In genomic region chr11:46250071-46251052, GRCh38 we compare ENCODE assay signal across 21 cellular contexts. TPM values are rescaled to one million over a fixed set of nuclear protein-coding genes. Genes with fewer than 3 reads are reported as not detected.
A peak's percentile ranks its signal among the peaks of the same experiment; 100 is the strongest.
DNase-seq lines count a peak whose midpoint lies in the region; ATAC-seq and TF ChIP-seq lines count a peak whose summit lies in the region.
"Had no signal": no experiment of that assay in that cellular context is flagged by ENCODE, and none has a peak within 500 bp of the region (broad histone marks: within the 10 kb centered on the region; RNA-seq: fewer than 3 reads in every experiment).

No MANE protein-coding gene starts in this region.

- no peaks in the 10 kb centered on the region for H3K9me3 ChIP-seq in Karpas-422 (ENCODE audit: low read length)
- no peaks in the 10 kb centered on the region for H3K9me3 ChIP-seq in colonic mucosa
- no peaks in the 10 kb centered on the region for H3K9me3 ChIP-seq in upper lobe of right lung
- H3K9me3 ChIP-seq: upper lobe of left lung had no signal

- H4K20me1 ChIP-seq in Karpas-422 (ENCODE audit: insufficient read depth, low read depth, low read length) = no peaks in the 10 kb centered on the region

- H3K27ac ChIP-seq in Karpas-422 (ENCODE audit: low read length) (no peak overlapping the region), colonic mucosa (peak overlapping the region; percentile 39), upper lobe of right lung (no peak overlapping the region)
- H3K27ac ChIP-seq: HL-60, upper lobe of left lung, VCaP had no signal

- H3K9ac ChIP-seq in Karpas-422 (ENCODE audit: low read length) = no peak overlapping the region
- H3K9ac ChIP-seq in colonic mucosa (ENCODE audit: low read depth in 2 of 2, low read length in 2 of 2) = peak overlapping the region in 1 of 2 donors; percentile 2

- peak overlapping the region; percentile 21 for H3K4me2 ChIP-seq in Karpas-422 (ENCODE audit: low read depth, low read length, poor library complexity, severe bottlenecking)

- H3K4me1 ChIP-seq in Karpas-422 (ENCODE audit: low read length) (peaks cover 6% of the 10 kb centered on the region), colonic mucosa (peaks cover 12% of the 10 kb centered on the region), upper lobe of right lung (no peaks in the 10 kb centered on the region)
- H3K4me1 ChIP-seq: upper lobe of left lung had no signal

- ATAC-seq in GM19035 (IDR thresholded peaks at IDR 0.05; ENCODE audit: unreplicated experiment) (no peak), upper lobe of right lung (no peak)
- ATAC-seq: activated naive CD8-positive, alpha-beta T cell treated with anti-CD3 and anti-CD28 coated beads, Interleukin-2, amount 50 U/mL, for 24 hours; activated T-cell treated with anti-CD3 and anti-CD28 coated beads, Interleukin-2, amount 50 U/mL, for 72 hours; stimulated activated effector memory CD8-positive, alpha-beta T cell treated with anti-CD3 and anti-CD28 coated beads, Interleukin-12 subunit alpha, Interleukin-12 subunit beta, amount 100 ng/mL, for 72 hours had no signal

- H3K79me2 ChIP-seq in Karpas-422 (ENCODE audit: low read length) = no peaks in the 10 kb centered on the region

- intact Hi-C loops in colonic mucosa (cut with DNase I) (no loop called here), upper lobe of right lung (cut with DNase I) (no loop called here)

- no peaks in the 10 kb centered on the region for H3K9me2 ChIP-seq in Karpas-422 (replicated peaks; ENCODE audit: insufficient read depth, low read length)

- no peak overlapping the region for H3K4me3 ChIP-seq in AG10803 (ENCODE audit: low read length)
- no peak overlapping the region for H3K4me3 ChIP-seq in Karpas-422 (ENCODE audit: low read length)
- H3K4me3 ChIP-seq in colonic mucosa = no peak overlapping the region
- no peak overlapping the region for H3K4me3 ChIP-seq in upper lobe of right lung
- H3K4me3 ChIP-seq: upper lobe of left lung had no signal

- H3K27me3 ChIP-seq in Karpas-422 (ENCODE audit: low read length) (no peaks in the 10 kb centered on the region), colonic mucosa (no peaks in the 10 kb centered on the region), upper lobe of right lung (no peaks in the 10 kb centered on the region)
- H3K27me3 ChIP-seq: upper lobe of left lung had no signal

- TF ChIP-seq CTCF in AG10803 (conservative IDR thresholded peaks at IDR 0.05; ENCODE audit: low read length) = no peak
- no peak for TF ChIP-seq CTCF in colonic mucosa (IDR thresholded peaks at IDR 0.05)
- no peak for TF ChIP-seq CTCF in upper lobe of right lung (IDR thresholded peaks at IDR 0.05)

- DNase-seq in AG10803 (ENCODE audit: low read depth) (peak; percentile 49), Karpas-422 (no peak), colonic mucosa (no peak), myocyte (ENCODE audit: low read depth) (peak; percentile 11), MV-4-11 (lab: John Stamatoyannopoulos, UW) (no peak), upper lobe of right lung (no peak)
- DNase-seq in activated effector memory CD4-positive, alpha-beta T cell treated with anti-CD3 and anti-CD28 coated beads, Interleukin-2, amount 50 U/mL, for 16 hours = no peak
- DNase-seq: activated CD8-positive, alpha-beta T cell treated with anti-CD3 and anti-CD28 coated beads for 36 hours; activated naive CD8-positive, alpha-beta T cell treated with anti-CD3 and anti-CD28 coated beads, Interleukin-2, amount 50 U/mL, for 24 hours; activated T-cell treated with anti-CD3 and anti-CD28 coated beads, Interleukin-2, amount 50 U/mL, for 72 hours; GDM1; glutamatergic neuron; Kasumi-1; mammary epithelial cell; NCI-H187; NCI-H510A; upper lobe of left lung had no signal

- H2AFZ ChIP-seq in Karpas-422 (ENCODE audit: low read length) = peak overlapping the region; percentile 80; the same call in 1 of the 2 replicates

- H3K36me3 ChIP-seq in Karpas-422 (ENCODE audit: insufficient read depth, low read length) (no peaks in the 10 kb centered on the region), colonic mucosa (no peaks in the 10 kb centered on the region), upper lobe of right lung (no peaks in the 10 kb centered on the region)
- H3K36me3 ChIP-seq: upper lobe of left lung had no signal

RNA-seq across cellular contexts. Expression of gene CREB3L1, which starts 27.1 kb away (rescaled TPM):
- not detected in 2 replicates for total RNA-seq in Karpas-422 (2014; rRNA removed; shearing (Covaris generic); ENCODE audit: low replicate concordance)
- 100 to 1,000 TPM; 143 to 150 TPM for total RNA-seq in colonic mucosa
- total RNA-seq in myocyte = 19.7 and 23.6 TPM in 2 replicates
- 123 TPM for polyA plus RNA-seq in myocyte (2012)
- total RNA-seq in upper lobe of right lung = 47.4 TPM
- total RNA-seq: activated CD8-positive, alpha-beta T cell treated with anti-CD3 and anti-CD28 coated beads for 36 hours; activated T-cell treated with anti-CD3 and anti-CD28 coated beads, Interleukin-2, amount 50 U/mL, for 72 hours had no signal
- polyA plus RNA-seq: mammary epithelial cell had no signal

Comparison
In these comparisons a context has a peak if more than half of its experiments do, and no peak if none do; other contexts are left out.
1. DNase-seq: peak in AG10803 (single experiment) and myocyte (single experiment); none in Karpas-422 (single experiment), colonic mucosa (single experiment), activated effector memory CD4-positive, alpha-beta T cell treated with anti-CD3 and anti-CD28 coated beads, Interleukin-2, amount 50 U/mL, for 16 hours (single experiment), MV-4-11 (single experiment) and upper lobe of right lung (single experiment).
2. RNA of gene CREB3L1, which starts 27.1 kb away (total RNA-seq): 143 to 150 TPM in colonic mucosa, 47.4 TPM in upper lobe of right lung (single experiment) and 19.7 to 23.6 TPM in myocyte; not detected in Karpas-422; every median in the first group is over 10 times any median in the second.